In genomic region chr22:28882878-28883656, GRCh38 we compare ENCODE assay signal across 8 cellular contexts. TPM values are rescaled to one million over a fixed set of nuclear protein-coding genes. Genes with fewer than 3 reads are reported as not detected.
DNase-seq lines count a peak whose midpoint lies in the region; ATAC-seq, FAIRE-seq and TF ChIP-seq lines count a peak whose summit lies in the region.

Gene ZNRF3, plus strand, starts transcription at chr22:28883572. Its CDS starts 195 bp downstream, at chr22:28883767.

- H3K27ac ChIP-seq in duodenal mucosa (ENCODE audit: low read depth, low read length), result no peak within 1 kb of the TSS

- FAIRE-seq in GM18507 (lab: Jason Lieb, UNC), result peak; percentile 92

- peaks cover 45% of the 10 kb centered on the region for H3K27me3 Mint-ChIP-seq in activated CD8-positive, alpha-beta T cell treated with anti-CD3 and anti-CD28 coated beads, Interleukin-2, amount 10 ng/mL, durations not matched to agents 7 days and 5 days (ENCODE audit: low read depth)

- H3K4me1 ChIP-seq in duodenal mucosa (ENCODE audit: control insufficient read depth in 1 of 2, insufficient read depth in 2 of 2, low read length in 2 of 2), result peaks cover 35 to 37% of the 10 kb centered on the region in 2 donors

- H3K4me3 Mint-ChIP-seq in activated CD8-positive, alpha-beta T cell treated with anti-CD3 and anti-CD28 coated beads, Interleukin-2, amount 10 ng/mL, durations not matched to agents 7 days and 5 days, result peak within 1 kb of the TSS; percentile 82

- peak within 1 kb of the TSS; percentile 57 to 59 for H3K9ac ChIP-seq in duodenal mucosa (ENCODE audit: low read depth in 1 of 2, low read length in 2 of 2)

- peaks cover 19% of the 10 kb centered on the region for H3K4me1 Mint-ChIP-seq in activated CD8-positive, alpha-beta T cell treated with anti-CD3 and anti-CD28 coated beads, Interleukin-2, amount 10 ng/mL, durations not matched to agents 7 days and 5 days (ENCODE audit: low read depth)

- no peak for TF ChIP-seq CTCF in lower leg skin (IDR thresholded peaks at IDR 0.05)

- ATAC-seq in HG03521 (IDR thresholded peaks at IDR 0.05; ENCODE audit: unreplicated experiment) (peak; percentile 62), HG03457 (IDR thresholded peaks at IDR 0.05; ENCODE audit: unreplicated experiment) (no peak)
- peak; percentile 89 for ATAC-seq in activated CD8-positive, alpha-beta T cell treated with anti-CD3 and anti-CD28 coated beads, Interleukin-2, amount 10 ng/mL, durations not matched to agents 7 days and 5 days

- CTCF ChIA-PET in activated CD8-positive, alpha-beta T cell treated with anti-CD3 and anti-CD28 coated beads, Interleukin-2, amount 10 ng/mL, durations not matched to agents 7 days and 5 days (lab: Charles Lee), result interaction anchor here (1.3 to 1.7 kb wide), 2 partner anchors 15 to 53 kb away, joined by 3 to 4 read pairs; no protein-coding TSS in a partner anchor

- no peaks in the 10 kb centered on the region for H3K36me3 ChIP-seq in duodenal mucosa (ENCODE audit: control insufficient read depth in 1 of 2, insufficient read depth in 2 of 2, low read length in 2 of 2)

- intact Hi-C loops in lower leg skin (cut with DNase I; ENCODE audit: low total_unique reads), result no loop called here

- H3K9me3 ChIP-seq in duodenal mucosa (ENCODE audit: control insufficient read depth in 1 of 2, low read length in 2 of 2), result no peaks in the 10 kb centered on the region

- H3K27ac Mint-ChIP-seq in activated CD8-positive, alpha-beta T cell treated with anti-CD3 and anti-CD28 coated beads, Interleukin-2, amount 10 ng/mL, durations not matched to agents 7 days and 5 days, result peak within 1 kb of the TSS; percentile 78

- no peaks in the 10 kb centered on the region for H3K9me3 Mint-ChIP-seq in activated CD8-positive, alpha-beta T cell treated with anti-CD3 and anti-CD28 coated beads, Interleukin-2, amount 10 ng/mL, durations not matched to agents 7 days and 5 days (ENCODE audit: insufficient read depth)

- peak within 1 kb of the TSS; percentile 80 to 83 for H3K4me3 ChIP-seq in duodenal mucosa (ENCODE audit: low read depth in 1 of 2, low read length in 2 of 2)
- peak within 1 kb of the TSS; percentile 54 for H3K4me3 ChIP-seq in lower leg skin (ENCODE audit: low read depth, poor library complexity, severe bottlenecking)

- no peaks in the 10 kb centered on the region for H3K27me3 ChIP-seq in duodenal mucosa (ENCODE audit: control insufficient read depth in 1 of 2, insufficient read depth in 2 of 2, low read length in 2 of 2)

- WGBS in lower leg skin, 2 donors, result 0 to 2% methylated on average over 72 to 74 of the region's 85 CpGs

- POLR2A ChIA-PET in activated CD8-positive, alpha-beta T cell treated with anti-CD3 and anti-CD28 coated beads, Interleukin-2, amount 10 ng/mL, durations not matched to agents 7 days and 5 days (lab: Charles Lee), result interaction anchor here (1.0 to 1.2 kb wide), 2 partner anchors 10 to 189 kb away, joined by 3 to 5 read pairs; no protein-coding TSS in a partner anchor

- no peaks in the 10 kb centered on the region for H3K36me3 Mint-ChIP-seq in activated CD8-positive, alpha-beta T cell treated with anti-CD3 and anti-CD28 coated beads, Interleukin-2, amount 10 ng/mL, durations not matched to agents 7 days and 5 days (ENCODE audit: low read depth)

- TF ChIP-seq POLR2A in lower leg skin (IDR thresholded peaks at IDR 0.05), result no peak

- DNase-seq in GM18507 (ENCODE audit: extremely low spot score, insufficient read length, low read depth) (peak; percentile 71), NCI-H82 (lab: John Stamatoyannopoulos, UW) (peak; percentile 94), lower leg skin (ENCODE audit: low spot score in 2 of 2) (peak; percentile 87 to 98)
- DNase-seq in activated CD8-positive, alpha-beta T cell treated with anti-CD3 and anti-CD28 coated beads, Interleukin-2, amount 10 ng/mL, durations not matched to agents 7 days and 5 days, result peak; percentile 91
- peak; percentile 87 to 94 for DNase-seq in stimulated activated CD4-positive, alpha-beta T cell treated with anti-CD3 and anti-CD28 coated beads, Interleukin-2, amount 100 ng/mL, for 48 hours

RNA-seq across cellular contexts. Expression of gene ZNRF3, which starts in this region (rescaled TPM):
- 1 to 10 TPM; 1.2 to 1.3 TPM for total RNA-seq in activated CD8-positive, alpha-beta T cell treated with anti-CD3 and anti-CD28 coated beads, Interleukin-2, amount 10 ng/mL, durations not matched to agents 7 days and 5 days
- total RNA-seq in lower leg skin, result 10 to 100 TPM; 17.2 to 22.8 (median 19.5) TPM

Comparison
In these comparisons a context has a peak if more than half of its experiments do, and no peak if none do; other contexts are left out.
1. RNA of gene ZNRF3 (total RNA-seq): 17.2 to 22.8 TPM in lower leg skin; 1.2 to 1.3 TPM in activated CD8-positive, alpha-beta T cell treated with anti-CD3 and anti-CD28 coated beads, Interleukin-2, amount 10 ng/mL, durations not matched to agents 7 days and 5 days; every median in the first group is over 4 times any median in the second.
2. Peak in every context shown above with its lines, with median percentiles within 50 percentile points of each other: DNase-seq.